ENCODE assay signal across 7 cellular contexts in the genomic region with DNA sequence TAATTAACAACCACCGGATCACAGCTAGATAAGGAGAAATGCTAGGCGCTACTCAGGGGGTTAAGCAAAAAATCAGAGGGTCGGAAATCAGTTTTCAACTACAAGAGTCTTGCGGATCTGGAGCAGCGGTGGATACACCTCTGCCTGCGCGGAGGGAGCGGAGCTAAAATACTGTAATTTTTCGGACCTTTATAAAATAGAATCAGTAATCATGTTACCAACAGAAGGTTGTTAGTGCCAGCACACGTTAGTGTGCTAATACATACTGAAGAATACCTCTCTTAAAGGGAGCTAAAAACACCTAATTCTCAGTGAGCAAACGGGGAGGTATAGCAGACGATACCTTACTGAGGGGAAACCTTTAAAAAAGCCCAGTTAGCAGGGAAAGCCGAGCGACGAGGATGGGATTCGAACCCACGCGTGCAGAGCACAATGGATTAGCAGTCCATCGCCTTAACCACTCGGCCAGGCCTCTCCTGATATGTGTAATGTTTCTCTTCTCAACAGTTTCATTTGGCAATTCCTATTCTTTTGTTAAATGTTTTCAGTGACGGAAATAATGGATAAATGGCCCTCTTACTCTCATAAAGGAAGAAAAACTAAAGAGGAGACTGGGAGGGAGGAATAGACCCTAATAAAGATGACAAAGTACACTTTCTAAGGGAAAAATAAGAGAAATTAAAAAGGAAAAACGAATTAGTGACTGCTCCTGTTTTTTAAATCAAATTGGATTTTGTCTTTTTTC. TPM values are rescaled to one million over a fixed set of nuclear protein-coding genes. Genes with fewer than 3 reads are reported as not detected.
DNase-seq lines count a peak whose midpoint lies in the region; ATAC-seq and TF ChIP-seq lines count a peak whose summit lies in the region.

No MANE protein-coding gene starts in this region.

- WGBS in liver = 33% methylated on average over 22 of the region's 22 CpGs

- no peaks in the 10 kb centered on the region for H3K4me1 ChIP-seq in liver (ENCODE audit: control insufficient read depth in 4 of 4, insufficient read depth in 4 of 4, low read length in 3 of 4)

- peak overlapping the region in 1 of 2 donors; percentile 43 for H3K9ac ChIP-seq in liver (ENCODE audit: low read depth in 1 of 2, low read length in 2 of 2)

- in situ Hi-C loops in KBM-7 (cut with MboI; ENCODE audit: low pct_unique_long_range_greater_than_20kb, low sequenced_read_pairs) = no loop called here

- H3K9me3 ChIP-seq in liver (ENCODE audit: control insufficient read depth in 4 of 4, low read length in 3 of 4) = no peaks in the 10 kb centered on the region

- H3K27me3 ChIP-seq in liver (ENCODE audit: control insufficient read depth in 4 of 4, insufficient read depth in 4 of 4, low read length in 3 of 4) = no peaks in the 10 kb centered on the region

- no peaks in the 10 kb centered on the region for H3K36me3 ChIP-seq in liver (ENCODE audit: control insufficient read depth in 4 of 4, insufficient read depth in 3 of 4, low read depth in 1 of 4, low read length in 3 of 4)

- DNase-seq in KBM-7 (peak; percentile 68), coronary artery (ENCODE audit: low spot score) (no peak)
- peak; percentile 58 for DNase-seq in activated CD4-positive, alpha-beta T cell treated with anti-CD3 and anti-CD28 coated beads for 1 hour
- peak; percentile 55 to 79 (median 60) for DNase-seq in stimulated activated CD4-positive, alpha-beta T cell treated with anti-CD3 and anti-CD28 coated beads, TNF-alpha, amount 100 ng/mL, for 24 hours (ENCODE audit: low read depth in 3 of 3)

- TF ChIP-seq CTCF in coronary artery (IDR thresholded peaks at IDR 0.05) (no peak), liver (IDR thresholded peaks at IDR 0.05; ENCODE audit: low read depth, low read length, missing input control) (no peak)

- H3K4me3 ChIP-seq in coronary artery (peak overlapping the region; percentile 69), liver (ENCODE audit: low read depth in 1 of 3, low read length in 3 of 3) (peak overlapping the region in 2 of 3 donors; percentile 31 to 34)

- peak; percentile 65 for ATAC-seq in GM19023 (IDR thresholded peaks at IDR 0.05; ENCODE audit: unreplicated experiment)
- ATAC-seq in HG02623 (IDR thresholded peaks at IDR 0.05; ENCODE audit: unreplicated experiment) = no peak

- TF ChIP-seq RAD21 in liver (IDR thresholded peaks at IDR 0.05) = peak in 1 of 2 donors; percentile 5

- peak overlapping the region; percentile 58 to 84 for H3K27ac ChIP-seq in coronary artery
- H3K27ac ChIP-seq in liver (ENCODE audit: low read depth in 1 of 2, low read length in 2 of 2) = no peak overlapping the region

TF ChIP-seq in liver, 16 proteins besides CTCF, POLR2A, EP300 and RAD21:
- TF ChIP-seq, protein P1, sequence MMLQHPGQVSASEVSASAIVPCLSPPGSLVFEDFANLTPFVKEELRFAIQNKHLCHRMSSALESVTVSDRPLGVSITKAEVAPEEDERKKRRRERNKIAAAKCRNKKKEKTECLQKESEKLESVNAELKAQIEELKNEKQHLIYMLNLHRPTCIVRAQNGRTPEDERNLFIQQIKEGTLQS (IDR thresholded peaks at IDR 0.05) = peak; percentile 99
- TF ChIP-seq FOXA2 (IDR thresholded peaks at IDR 0.05) (no peak), RXRA (IDR thresholded peaks at IDR 0.05) (no peak), GABPA (IDR thresholded peaks at IDR 0.05 in 1 of 2, conservative IDR thresholded peaks at IDR 0.05 in 1 of 2) (no peak), FOXA1 (IDR thresholded peaks at IDR 0.05) (no peak)

RNA-seq across cellular contexts. Expression of a gene that starts 59.7 kb away (rescaled TPM):
- 10 to 100 TPM in 1 of 2 donors, 1 to 10 TPM in 1; 7.4 to 13.7 TPM for total RNA-seq in liver
- 1 to 10 TPM; 6.2 to 8.5 TPM for polyA plus RNA-seq in liver

Comparison
In these comparisons a context has a peak if more than half of its experiments do, and no peak if none do; other contexts are left out.
1. H3K27ac ChIP-seq: peak in coronary artery (2 of 2); none in liver (0 of 2).